ENCODE assay signal across 1 cellular context in genomic region chr12:122265931-122266771, GRCh38.
TF ChIP-seq lines count a peak whose summit lies in the region.

Gene VPS33A, minus strand, starts transcription at chr12:122266494. Its CDS starts 86 bp downstream, at chr12:122266408.

TF ChIP-seq in K562, 482 proteins besides CTCF, POLR2A, EP300 and RAD21 (continued from another document and continues in another):
- peak; percentile 38; the same call in 1 of the 2 replicates for TF ChIP-seq ZNF740 (CRISPR knock-in tag; IDR thresholded peaks at IDR 0.05)
- TF ChIP-seq ZNF740 (tag; IDR thresholded peaks at IDR 0.05): no peak
- TF ChIP-seq EGR1 (conservative IDR thresholded peaks at IDR 0.05): peak; percentile 72
- TF ChIP-seq CBX1 (IDR thresholded peaks at IDR 0.05; ENCODE audit: low read depth): peak; percentile 96
- no peak for TF ChIP-seq JUNB (CRISPR knock-in tag; conservative IDR thresholded peaks at IDR 0.05)
- peak; percentile 68; the same call in 1 of the 2 replicates for TF ChIP-seq SMAD4 (CRISPR knock-in tag; conservative IDR thresholded peaks at IDR 0.05)
- no peak for TF ChIP-seq ZNF3 (CRISPR knock-in tag; IDR thresholded peaks at IDR 0.05)
- no peak for TF ChIP-seq ZNF668 (CRISPR knock-in tag; IDR thresholded peaks at IDR 0.05)
- TF ChIP-seq, protein P1, sequence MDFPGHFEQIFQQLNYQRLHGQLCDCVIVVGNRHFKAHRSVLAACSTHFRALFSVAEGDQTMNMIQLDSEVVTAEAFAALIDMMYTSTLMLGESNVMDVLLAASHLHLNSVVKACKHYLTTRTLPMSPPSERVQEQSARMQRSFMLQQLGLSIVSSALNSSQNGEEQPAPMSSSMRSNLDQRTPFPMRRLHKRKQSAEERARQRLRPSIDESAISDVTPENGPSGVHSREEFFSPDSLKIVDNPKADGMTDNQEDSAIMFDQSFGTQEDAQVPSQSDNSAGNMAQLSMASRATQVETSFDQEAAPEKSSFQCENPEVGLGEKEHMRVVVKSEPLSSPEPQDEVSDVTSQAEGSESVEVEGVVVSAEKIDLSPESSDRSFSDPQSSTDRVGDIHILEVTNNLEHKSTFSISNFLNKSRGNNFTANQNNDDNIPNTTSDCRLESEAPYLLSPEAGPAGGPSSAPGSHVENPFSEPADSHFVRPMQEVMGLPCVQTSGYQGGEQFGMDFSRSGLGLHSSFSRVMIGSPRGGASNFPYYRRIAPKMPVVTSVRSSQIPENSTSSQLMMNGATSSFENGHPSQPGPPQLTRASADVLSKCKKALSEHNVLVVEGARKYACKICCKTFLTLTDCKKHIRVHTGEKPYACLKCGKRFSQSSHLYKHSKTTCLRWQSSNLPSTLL (IDR thresholded peaks at IDR 0.05): no peak
- peak; percentile 64 for TF ChIP-seq FOXP1 (CRISPR knock-in tag; IDR thresholded peaks at IDR 0.05)
- TF ChIP-seq, protein P2, sequence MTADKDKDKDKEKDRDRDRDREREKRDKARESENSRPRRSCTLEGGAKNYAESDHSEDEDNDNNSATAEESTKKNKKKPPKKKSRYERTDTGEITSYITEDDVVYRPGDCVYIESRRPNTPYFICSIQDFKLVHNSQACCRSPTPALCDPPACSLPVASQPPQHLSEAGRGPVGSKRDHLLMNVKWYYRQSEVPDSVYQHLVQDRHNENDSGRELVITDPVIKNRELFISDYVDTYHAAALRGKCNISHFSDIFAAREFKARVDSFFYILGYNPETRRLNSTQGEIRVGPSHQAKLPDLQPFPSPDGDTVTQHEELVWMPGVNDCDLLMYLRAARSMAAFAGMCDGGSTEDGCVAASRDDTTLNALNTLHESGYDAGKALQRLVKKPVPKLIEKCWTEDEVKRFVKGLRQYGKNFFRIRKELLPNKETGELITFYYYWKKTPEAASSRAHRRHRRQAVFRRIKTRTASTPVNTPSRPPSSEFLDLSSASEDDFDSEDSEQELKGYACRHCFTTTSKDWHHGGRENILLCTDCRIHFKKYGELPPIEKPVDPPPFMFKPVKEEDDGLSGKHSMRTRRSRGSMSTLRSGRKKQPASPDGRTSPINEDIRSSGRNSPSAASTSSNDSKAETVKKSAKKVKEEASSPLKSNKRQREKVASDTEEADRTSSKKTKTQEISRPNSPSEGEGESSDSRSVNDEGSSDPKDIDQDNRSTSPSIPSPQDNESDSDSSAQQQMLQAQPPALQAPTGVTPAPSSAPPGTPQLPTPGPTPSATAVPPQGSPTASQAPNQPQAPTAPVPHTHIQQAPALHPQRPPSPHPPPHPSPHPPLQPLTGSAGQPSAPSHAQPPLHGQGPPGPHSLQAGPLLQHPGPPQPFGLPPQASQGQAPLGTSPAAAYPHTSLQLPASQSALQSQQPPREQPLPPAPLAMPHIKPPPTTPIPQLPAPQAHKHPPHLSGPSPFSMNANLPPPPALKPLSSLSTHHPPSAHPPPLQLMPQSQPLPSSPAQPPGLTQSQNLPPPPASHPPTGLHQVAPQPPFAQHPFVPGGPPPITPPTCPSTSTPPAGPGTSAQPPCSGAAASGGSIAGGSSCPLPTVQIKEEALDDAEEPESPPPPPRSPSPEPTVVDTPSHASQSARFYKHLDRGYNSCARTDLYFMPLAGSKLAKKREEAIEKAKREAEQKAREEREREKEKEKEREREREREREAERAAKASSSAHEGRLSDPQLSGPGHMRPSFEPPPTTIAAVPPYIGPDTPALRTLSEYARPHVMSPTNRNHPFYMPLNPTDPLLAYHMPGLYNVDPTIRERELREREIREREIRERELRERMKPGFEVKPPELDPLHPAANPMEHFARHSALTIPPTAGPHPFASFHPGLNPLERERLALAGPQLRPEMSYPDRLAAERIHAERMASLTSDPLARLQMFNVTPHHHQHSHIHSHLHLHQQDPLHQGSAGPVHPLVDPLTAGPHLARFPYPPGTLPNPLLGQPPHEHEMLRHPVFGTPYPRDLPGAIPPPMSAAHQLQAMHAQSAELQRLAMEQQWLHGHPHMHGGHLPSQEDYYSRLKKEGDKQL (CRISPR knock-in tag; IDR thresholded peaks at IDR 0.05; ENCODE audit: borderline replicate concordance): no peak
- TF ChIP-seq ZNF134 (CRISPR knock-in tag; conservative IDR thresholded peaks at IDR 0.05): 0 out of 2 replicates have a peak, but pooled peaks have one; percentile 42
- peak; percentile 65; the same call in 1 of the 2 replicates for TF ChIP-seq CREB3L1 (IDR thresholded peaks at IDR 0.05; ENCODE audit: borderline replicate concordance, low read depth)
- peak in 1 of 2 experiments; percentile 60; a peak in 1 of 4 replicates for TF ChIP-seq FOXA3 (CRISPR knock-in tag; conservative IDR thresholded peaks at IDR 0.05 in 1 of 2, IDR thresholded peaks at IDR 0.05 in 1 of 2)
- TF ChIP-seq NR4A1 (CRISPR knock-in tag; IDR thresholded peaks at IDR 0.05): 0 out of 2 replicates have a peak, but pooled peaks have one; percentile 27
- TF ChIP-seq NR4A1 (tag; IDR thresholded peaks at IDR 0.05): peak; percentile 26; the same call in 1 of the 2 replicates
- TF ChIP-seq, protein P3, sequence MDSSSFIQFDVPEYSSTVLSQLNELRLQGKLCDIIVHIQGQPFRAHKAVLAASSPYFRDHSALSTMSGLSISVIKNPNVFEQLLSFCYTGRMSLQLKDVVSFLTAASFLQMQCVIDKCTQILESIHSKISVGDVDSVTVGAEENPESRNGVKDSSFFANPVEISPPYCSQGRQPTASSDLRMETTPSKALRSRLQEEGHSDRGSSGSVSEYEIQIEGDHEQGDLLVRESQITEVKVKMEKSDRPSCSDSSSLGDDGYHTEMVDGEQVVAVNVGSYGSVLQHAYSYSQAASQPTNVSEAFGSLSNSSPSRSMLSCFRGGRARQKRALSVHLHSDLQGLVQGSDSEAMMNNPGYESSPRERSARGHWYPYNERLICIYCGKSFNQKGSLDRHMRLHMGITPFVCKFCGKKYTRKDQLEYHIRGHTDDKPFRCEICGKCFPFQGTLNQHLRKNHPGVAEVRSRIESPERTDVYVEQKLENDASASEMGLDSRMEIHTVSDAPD (CRISPR knock-in tag; IDR thresholded peaks at IDR 0.05): no peak
- TF ChIP-seq ARID1B (IDR thresholded peaks at IDR 0.05): peak; percentile 41; the same call in 1 of the 2 replicates
- TF ChIP-seq, protein P4, sequence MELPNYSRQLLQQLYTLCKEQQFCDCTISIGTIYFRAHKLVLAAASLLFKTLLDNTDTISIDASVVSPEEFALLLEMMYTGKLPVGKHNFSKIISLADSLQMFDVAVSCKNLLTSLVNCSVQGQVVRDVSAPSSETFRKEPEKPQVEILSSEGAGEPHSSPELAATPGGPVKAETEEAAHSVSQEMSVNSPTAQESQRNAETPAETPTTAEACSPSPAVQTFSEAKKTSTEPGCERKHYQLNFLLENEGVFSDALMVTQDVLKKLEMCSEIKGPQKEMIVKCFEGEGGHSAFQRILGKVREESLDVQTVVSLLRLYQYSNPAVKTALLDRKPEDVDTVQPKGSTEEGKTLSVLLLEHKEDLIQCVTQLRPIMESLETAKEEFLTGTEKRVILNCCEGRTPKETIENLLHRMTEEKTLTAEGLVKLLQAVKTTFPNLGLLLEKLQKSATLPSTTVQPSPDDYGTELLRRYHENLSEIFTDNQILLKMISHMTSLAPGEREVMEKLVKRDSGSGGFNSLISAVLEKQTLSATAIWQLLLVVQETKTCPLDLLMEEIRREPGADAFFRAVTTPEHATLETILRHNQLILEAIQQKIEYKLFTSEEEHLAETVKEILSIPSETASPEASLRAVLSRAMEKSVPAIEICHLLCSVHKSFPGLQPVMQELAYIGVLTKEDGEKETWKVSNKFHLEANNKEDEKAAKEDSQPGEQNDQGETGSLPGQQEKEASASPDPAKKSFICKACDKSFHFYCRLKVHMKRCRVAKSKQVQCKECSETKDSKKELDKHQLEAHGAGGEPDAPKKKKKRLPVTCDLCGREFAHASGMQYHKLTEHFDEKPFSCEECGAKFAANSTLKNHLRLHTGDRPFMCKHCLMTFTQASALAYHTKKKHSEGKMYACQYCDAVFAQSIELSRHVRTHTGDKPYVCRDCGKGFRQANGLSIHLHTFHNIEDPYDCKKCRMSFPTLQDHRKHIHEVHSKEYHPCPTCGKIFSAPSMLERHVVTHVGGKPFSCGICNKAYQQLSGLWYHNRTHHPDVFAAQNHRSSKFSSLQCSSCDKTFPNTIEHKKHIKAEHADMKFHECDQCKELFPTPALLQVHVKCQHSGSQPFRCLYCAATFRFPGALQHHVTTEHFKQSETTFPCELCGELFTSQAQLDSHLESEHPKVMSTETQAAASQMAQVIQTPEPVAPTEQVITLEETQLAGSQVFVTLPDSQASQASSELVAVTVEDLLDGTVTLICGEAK (IDR thresholded peaks at IDR 0.05): peak; percentile 79
- TF ChIP-seq, protein P4 (CRISPR knock-in tag; IDR thresholded peaks at IDR 0.05): no peak
- peak; percentile 70; the same call in 1 of the 2 replicates for TF ChIP-seq CLOCK (CRISPR knock-in tag; IDR thresholded peaks at IDR 0.05; ENCODE audit: borderline replicate concordance)
- TF ChIP-seq SMARCC2 (IDR thresholded peaks at IDR 0.05; ENCODE audit: low read depth): no peak
- peak; percentile 71; the same call in 1 of the 2 replicates for TF ChIP-seq LCOR (CRISPR knock-in tag; IDR thresholded peaks at IDR 0.05)
- no peak for TF ChIP-seq ZNF518B (CRISPR knock-in tag; IDR thresholded peaks at IDR 0.05)
